ENCODE assay signal across 17 cellular contexts in the genomic region with DNA sequence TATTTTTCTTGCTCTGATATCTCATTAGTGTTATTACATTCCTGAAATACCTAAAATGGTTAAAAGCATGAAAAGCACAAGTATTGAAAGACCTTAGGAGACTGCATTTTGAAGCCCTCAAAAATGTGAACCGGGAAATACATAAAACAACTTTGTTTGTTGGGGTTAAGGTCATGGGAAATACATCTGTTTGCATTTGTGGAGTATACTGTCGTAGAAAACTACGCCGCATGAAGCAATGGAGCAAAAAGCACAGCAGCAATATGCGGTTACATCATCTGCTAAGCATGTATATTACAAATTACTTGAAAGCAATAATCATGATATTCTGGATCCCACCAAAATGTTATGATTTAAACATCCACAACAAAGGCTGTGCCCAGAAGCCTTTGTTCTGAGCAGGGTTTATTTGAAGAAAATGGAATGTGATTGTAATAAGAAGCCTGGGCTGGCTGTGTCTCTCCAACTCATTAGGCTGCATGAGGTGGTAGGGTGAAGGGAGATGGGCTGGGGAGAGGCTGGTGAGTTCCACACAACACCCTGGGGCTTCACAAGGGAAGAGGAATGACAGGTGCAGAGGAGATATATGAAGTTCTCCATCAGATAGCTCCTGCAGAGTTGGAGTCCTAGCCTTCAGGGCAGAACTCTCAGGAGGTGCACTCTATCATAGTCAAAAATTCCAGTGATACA.
DNase-seq lines count a peak whose midpoint lies in the region; ATAC-seq and TF ChIP-seq lines count a peak whose summit lies in the region.
"Had no signal": no experiment of that assay in that cellular context is flagged by ENCODE, and none has a peak within 500 bp of the region (broad histone marks: within the 10 kb centered on the region; RNA-seq: fewer than 3 reads in every experiment).

No MANE protein-coding gene starts in this region.

- no peaks in the 10 kb centered on the region for H3F3A ChIP-seq in neural progenitor cell (ENCODE audit: low read depth)

- no peaks in the 10 kb centered on the region for H3K36me3 Mint-ChIP-seq in neural progenitor cell
- H3K36me3 Mint-ChIP-seq: stimulated activated naive B cell treated with anti-CD40 and anti-IgM and Interleukin-4, amounts not matched to agents 10 μg/mL and 1 μg/mL and 100 μg/mL, for 72 hours had no signal

- TF ChIP-seq CTCF in AG10803 (conservative IDR thresholded peaks at IDR 0.05; ENCODE audit: low read length) (no peak), neural progenitor cell (IDR thresholded peaks at IDR 0.05) (no peak)

- DNase-seq in AG10803 (ENCODE audit: low read depth) = peak; percentile 84
- peak; percentile 55 to 88 for DNase-seq in SJSA1 (ENCODE audit: low read depth in 1 of 2, low spot score in 2 of 2)
- peak; percentile 60 for DNase-seq in fibroblast of gingiva (ENCODE audit: low read depth)
- no peak for DNase-seq in neural progenitor cell (ENCODE audit: low spot score)
- no peak for DNase-seq in SW 1271 (lab: John Stamatoyannopoulos, UW)
- DNase-seq in activated CD4-positive, CD25-positive, alpha-beta regulatory T cell (lab: John Stamatoyannopoulos, UW) = no peak
- DNase-seq: activated CD4-positive, alpha-beta T cell treated with anti-CD3 and anti-CD28 coated beads, Interleukin-2, amount 50 U/mL, for 1 hour; activated T-cell treated with anti-CD3 and anti-CD28 coated beads, Interleukin-2, amount 50 U/mL, for 24 hours; NCI-H1092 treated with DMSO at 0.1 percent for 48 hours; stimulated activated naive B cell treated with anti-CD40 and anti-IgM and Interleukin-4, amounts not matched to agents 10 μg/mL and 1 μg/mL and 100 μg/mL, for 72 hours; T-helper 9 cell; upper lobe of right lung had no signal

- H3K27me3 Mint-ChIP-seq in neural progenitor cell (ENCODE audit: insufficient read depth, low read depth) = no peaks in the 10 kb centered on the region
- H3K27me3 Mint-ChIP-seq: activated naive CD8-positive, alpha-beta T cell; activated T-cell treated with anti-CD3 and anti-CD28 coated beads, Interleukin-2, amount 50 U/mL, for 24 hours; stimulated activated naive B cell treated with anti-CD40 and anti-IgM and Interleukin-4, amounts not matched to agents 10 μg/mL and 1 μg/mL and 100 μg/mL, for 72 hours had no signal

- no peak overlapping the region for H3K4me2 ChIP-seq in neural progenitor cell

- H3K4me3 Mint-ChIP-seq in neural progenitor cell = no peak overlapping the region
- H3K4me3 Mint-ChIP-seq: activated naive CD8-positive, alpha-beta T cell; activated T-cell treated with anti-CD3 and anti-CD28 coated beads, Interleukin-2, amount 50 U/mL, for 24 hours; stimulated activated naive B cell treated with anti-CD40 and anti-IgM and Interleukin-4, amounts not matched to agents 10 μg/mL and 1 μg/mL and 100 μg/mL, for 72 hours had no signal

- H3K27ac Mint-ChIP-seq in neural progenitor cell = peak overlapping the region; percentile 78
- H3K27ac Mint-ChIP-seq: activated naive CD8-positive, alpha-beta T cell; activated T-cell treated with anti-CD3 and anti-CD28 coated beads, Interleukin-2, amount 50 U/mL, for 24 hours; stimulated activated naive B cell treated with anti-CD40 and anti-IgM and Interleukin-4, amounts not matched to agents 10 μg/mL and 1 μg/mL and 100 μg/mL, for 72 hours had no signal

- no peaks in the 10 kb centered on the region for H3K9me3 Mint-ChIP-seq in neural progenitor cell
- H3K9me3 Mint-ChIP-seq: activated T-cell treated with anti-CD3 and anti-CD28 coated beads, Interleukin-2, amount 50 U/mL, for 24 hours; stimulated activated naive B cell treated with anti-CD40 and anti-IgM and Interleukin-4, amounts not matched to agents 10 μg/mL and 1 μg/mL and 100 μg/mL, for 72 hours had no signal

- H3K36me3 ChIP-seq in SJSA1 = no peaks in the 10 kb centered on the region
- no peaks in the 10 kb centered on the region for H3K36me3 ChIP-seq in neural progenitor cell
- H3K36me3 ChIP-seq: esophagus muscularis mucosa, upper lobe of right lung had no signal

- H3K79me2 ChIP-seq in neural progenitor cell (ENCODE audit: low read depth) = no peaks in the 10 kb centered on the region

- peak overlapping the region; percentile 81 for H3K27ac ChIP-seq in SJSA1
- no peak overlapping the region for H3K27ac ChIP-seq in neural progenitor cell
- H3K27ac ChIP-seq: coronary artery, esophagus muscularis mucosa, upper lobe of right lung had no signal

- ATAC-seq in HG03280 (IDR thresholded peaks at IDR 0.05; ENCODE audit: unreplicated experiment) (no peak), HG03378 (IDR thresholded peaks at IDR 0.05; ENCODE audit: unreplicated experiment) (no peak)
- ATAC-seq: stimulated activated naive B cell treated with anti-CD40 and anti-IgM and Interleukin-4, amounts not matched to agents 10 μg/mL and 1 μg/mL and 100 μg/mL, for 72 hours; upper lobe of right lung had no signal

- H3K4me3 ChIP-seq in AG10803 (ENCODE audit: low read length) (no peak overlapping the region), SJSA1 (no peak overlapping the region), neural progenitor cell (no peak overlapping the region)
- H3K4me3 ChIP-seq: coronary artery, esophagus muscularis mucosa, upper lobe of right lung had no signal

- no peak overlapping the region for H2AFZ ChIP-seq in neural progenitor cell (replicated peaks)

- no peak overlapping the region for H3K9ac ChIP-seq in neural progenitor cell

- H3K4me1 Mint-ChIP-seq in neural progenitor cell = peaks cover 11% of the 10 kb centered on the region
- H3K4me1 Mint-ChIP-seq: stimulated activated naive B cell treated with anti-CD40 and anti-IgM and Interleukin-4, amounts not matched to agents 10 μg/mL and 1 μg/mL and 100 μg/mL, for 72 hours had no signal

- no peaks in the 10 kb centered on the region for H3K9me3 ChIP-seq in SJSA1 (replicated peaks)
- H3K9me3 ChIP-seq in neural progenitor cell (ENCODE audit: low read depth) = no peaks in the 10 kb centered on the region
- H3K9me3 ChIP-seq: esophagus muscularis mucosa, upper lobe of right lung had no signal

- H3K4me1 ChIP-seq in SJSA1 (replicated peaks) (peaks cover 39% of the 10 kb centered on the region), neural progenitor cell (no peaks in the 10 kb centered on the region)
- H3K4me1 ChIP-seq: upper lobe of right lung had no signal

- H4K20me1 ChIP-seq in neural progenitor cell (ENCODE audit: low read depth) = no peaks in the 10 kb centered on the region

- H3K27me3 ChIP-seq in SJSA1 (replicated peaks) = no peaks in the 10 kb centered on the region
- H3K27me3 ChIP-seq in neural progenitor cell = no peaks in the 10 kb centered on the region
- H3K27me3 ChIP-seq: esophagus muscularis mucosa, upper lobe of right lung had no signal

Comparison
In these comparisons a context has a peak if more than half of its experiments do, and no peak if none do; other contexts are left out.
1. DNase-seq: peak in AG10803 (single experiment), SJSA1 (2 of 2) and fibroblast of gingiva (single experiment); none in neural progenitor cell (single experiment), SW 1271 (0 of 2) and activated CD4-positive, CD25-positive, alpha-beta regulatory T cell (0 of 4).